9 cellular contexts compared by ENCODE assay signal in genomic region chr6:70884074-70884983, GRCh38.
DNase-seq lines count a peak whose midpoint lies in the region; ATAC-seq and TF ChIP-seq lines count a peak whose summit lies in the region.
"Had no signal": no experiment of that assay in that cellular context is flagged by ENCODE, and none has a peak within 500 bp of the region (broad histone marks: within the 10 kb centered on the region; RNA-seq: fewer than 3 reads in every experiment).

No MANE protein-coding gene starts in this region.

- DNase-seq in NCI-H2081 (lab: John Stamatoyannopoulos, UW) (peak; percentile 61 to 68), NCI-H2081 treated with DMSO at 0.1 percent for 48 hours (lab: John Stamatoyannopoulos, UW) (no peak), NCI-H2029 (lab: John Stamatoyannopoulos, UW) (peak; percentile 40), cardiac fibroblast (ENCODE audit: low read depth in 2 of 2) (peak; percentile 61 to 62), kidney epithelial cell (ENCODE audit: low read depth) (no peak)
- DNase-seq in stimulated activated CD4-positive, alpha-beta T cell treated with anti-CD3 and anti-CD28 coated beads, Interleukin-4, amount 100 ng/mL, for 1 hour: peak; percentile 38

- ATAC-seq in HG02763 (IDR thresholded peaks at IDR 0.05; ENCODE audit: unreplicated experiment): peak; percentile 66

- H3K27ac ChIP-seq in VCaP: no peak overlapping the region
- H3K27ac ChIP-seq: BLaER1 had no signal

- H3K4me3 ChIP-seq in cardiac fibroblast (replicated peaks in 1 of 2; ENCODE audit: low read depth in 2 of 2, low read length in 2 of 2) (no peak overlapping the region), kidney epithelial cell (ENCODE audit: low read depth, low read length) (no peak overlapping the region)
- H3K4me3 ChIP-seq: BLaER1 had no signal

- TF ChIP-seq CTCF in VCaP (conservative IDR thresholded peaks at IDR 0.05) (peak; percentile 94), cardiac fibroblast (IDR thresholded peaks at IDR 0.05; ENCODE audit: low read depth, low read length) (peak; percentile 85), kidney epithelial cell (IDR thresholded peaks at IDR 0.05; ENCODE audit: insufficient read depth, low read length, poor library complexity, severe bottlenecking) (peak; percentile 77)

- no peaks in the 10 kb centered on the region for H3K27me3 ChIP-seq in kidney epithelial cell (ENCODE audit: control insufficient read depth, insufficient read depth, low read length)
- H3K27me3 ChIP-seq: BLaER1 had no signal

- H3K36me3 ChIP-seq in kidney epithelial cell (ENCODE audit: control insufficient read depth, insufficient read depth, low read length): no peaks in the 10 kb centered on the region
- H3K36me3 ChIP-seq: BLaER1 had no signal

Comparison
In these comparisons a context has a peak if more than half of its experiments do, and no peak if none do; other contexts are left out.
1. DNase-seq: peak in NCI-H2081 (2 of 2), NCI-H2029 (single experiment), cardiac fibroblast (2 of 2) and stimulated activated CD4-positive, alpha-beta T cell treated with anti-CD3 and anti-CD28 coated beads, Interleukin-4, amount 100 ng/mL, for 1 hour (single experiment); none in NCI-H2081 treated with DMSO at 0.1 percent for 48 hours (single experiment) and kidney epithelial cell (single experiment).
2. Peak in every context shown above with its lines, with median percentiles within 50 percentile points of each other: CTCF ChIP-seq.